Comparison of ENCODE assay signal across 8 cellular contexts in genomic region chr17:42743595-42744282, GRCh38. TPM values are rescaled to one million over a fixed set of nuclear protein-coding genes. Genes with fewer than 3 reads are reported as not detected.
DNase-seq lines count a peak whose midpoint lies in the region; ATAC-seq and TF ChIP-seq lines count a peak whose summit lies in the region.

No MANE protein-coding gene starts in this region.

- TF ChIP-seq CTCF in C4-2B (conservative IDR thresholded peaks at IDR 0.05) (no peak), KMS-11 (conservative IDR thresholded peaks at IDR 0.05; ENCODE audit: low read depth, low read length) (peak; percentile 34; the same call in 1 of the 2 replicates), brain microvascular endothelial cell (IDR thresholded peaks at IDR 0.05; ENCODE audit: low read depth, low read length, missing control alignments) (peak; percentile 48)

- in situ Hi-C loops in brain microvascular endothelial cell (cut with HindIII; ENCODE audit: low pct_ligation_motif_present, low sequenced_read_pairs), result no loop called here

- peaks cover 5% of the 10 kb centered on the region for H3K9me3 ChIP-seq in mesodermal cell (ENCODE audit: control insufficient read depth, low read length)

- H3K27me3 ChIP-seq in KMS-11 (ENCODE audit: insufficient read depth, low read depth), result no peaks in the 10 kb centered on the region; the same call in 1 of the 2 replicates
- H3K27me3 ChIP-seq in brain microvascular endothelial cell (replicated peaks), result no peaks in the 10 kb centered on the region

- DNase-seq in brain microvascular endothelial cell (no peak), AG08395 (ENCODE audit: low spot score) (no peak), mesenteric fat pad (ENCODE audit: low spot score) (no peak)
- DNase-seq in stimulated activated CD4-positive, alpha-beta T cell treated with anti-CD3 and anti-CD28 coated beads, Interleukin-1b, Interleukin-23, amount 100 ng/mL, for 48 hours, result no peak

- 50 to 78% methylated on average over 5 to 9 of the region's 10 CpGs for WGBS in mesodermal cell (ENCODE audit: insufficient coverage in 2 of 2), 2 experiments

- H3K4me1 ChIP-seq in KMS-11 (ENCODE audit: low read depth, poor library complexity, severe bottlenecking) (peaks cover 33% of the 10 kb centered on the region), mesodermal cell (ENCODE audit: control insufficient read depth, insufficient read depth, low read length, poor library complexity, severe bottlenecking) (peaks cover 6% of the 10 kb centered on the region)

- no peaks in the 10 kb centered on the region for H4K20me1 ChIP-seq in KMS-11 (ENCODE audit: insufficient read depth)

- H3K4me3 ChIP-seq in KMS-11 (IDR thresholded peaks at IDR 0.05; ENCODE audit: insufficient read depth, low read depth, low read length) (no peak overlapping the region), brain microvascular endothelial cell (ENCODE audit: low read depth, low read length) (peak overlapping the region; percentile 78), mesodermal cell (ENCODE audit: extremely low read depth, insufficient read depth, low read length, poor library complexity, severe bottlenecking) (peak overlapping the region; percentile 67)

- peaks cover 36% of the 10 kb centered on the region for H3K79me2 ChIP-seq in KMS-11 (ENCODE audit: insufficient read depth, low read depth)

- H3K4me2 ChIP-seq in KMS-11, result peak overlapping the region; percentile 60

- peak overlapping the region; percentile 69; the same call in 1 of the 2 replicates for H3K9ac ChIP-seq in KMS-11

- H3K27ac ChIP-seq in C4-2B (peak overlapping the region; percentile 87), KMS-11 (peak overlapping the region; percentile 71), brain microvascular endothelial cell (peak overlapping the region; percentile 56), mesodermal cell (ENCODE audit: low read depth, low read length, severe bottlenecking) (peak overlapping the region; percentile 80)

- peak overlapping the region; percentile 90 for H2AFZ ChIP-seq in KMS-11 (ENCODE audit: low read depth)

- H3K36me3 ChIP-seq in KMS-11 (ENCODE audit: insufficient read depth) (no peaks in the 10 kb centered on the region), brain microvascular endothelial cell (replicated peaks) (no peaks in the 10 kb centered on the region), mesodermal cell (ENCODE audit: control insufficient read depth, insufficient read depth, low read length) (peaks cover 4% of the 10 kb centered on the region)

- ATAC-seq in GM21423 (IDR thresholded peaks at IDR 0.05; ENCODE audit: unreplicated experiment), result no peak

RNA-seq across cellular contexts. Expression of gene EZH1, which starts 1.1 kb away (rescaled TPM):
- 19.9 TPM for polyA plus RNA-seq in mesodermal cell (2013, experiment 1 of 2)
- 21.1 TPM for polyA plus RNA-seq in mesodermal cell (2013, experiment 2 of 2)
- total RNA-seq in mesenteric fat pad, result 50.5 TPM

RNA-seq across cellular contexts. Expression of gene RAMP2, which starts 17.3 kb away (rescaled TPM):
- polyA plus RNA-seq in mesodermal cell (2013, experiment 1 of 2), result 127 TPM
- 78.9 TPM for polyA plus RNA-seq in mesodermal cell (2013, experiment 2 of 2)
- total RNA-seq in mesenteric fat pad, result 58.2 TPM

RNA-seq across cellular contexts. Expression of gene VPS25, which starts 29.5 kb away (rescaled TPM):
- 124 TPM for polyA plus RNA-seq in mesodermal cell (2013, experiment 1 of 2)
- 105 TPM for polyA plus RNA-seq in mesodermal cell (2013, experiment 2 of 2)
- 41.1 TPM for total RNA-seq in mesenteric fat pad

RNA-seq across cellular contexts. Expression of gene WNK4, which starts 36.7 kb away (rescaled TPM):
- polyA plus RNA-seq in mesodermal cell (2013, experiment 1 of 2), result 3.9 TPM
- polyA plus RNA-seq in mesodermal cell (2013, experiment 2 of 2), result 4.1 TPM
- total RNA-seq in mesenteric fat pad, result not detected

RNA-seq across cellular contexts. Expression of gene COA3, which starts 54.8 kb away (rescaled TPM):
- polyA plus RNA-seq in mesodermal cell (2013, experiment 1 of 2), result 52.0 TPM
- 50.0 TPM for polyA plus RNA-seq in mesodermal cell (2013, experiment 2 of 2)
- total RNA-seq in mesenteric fat pad, result 56.7 TPM
